Comparison of ENCODE assay signal across 24 cellular contexts in genomic region chr19:40941481-40942219, GRCh38. TPM values are rescaled to one million over a fixed set of nuclear protein-coding genes. Genes with fewer than 3 reads are reported as not detected.
A peak's percentile ranks its signal among the peaks of the same experiment; 100 is the strongest.
DNase-seq lines count a peak whose midpoint lies in the region; ATAC-seq, FAIRE-seq and TF ChIP-seq lines count a peak whose summit lies in the region.
"Had no signal": no experiment of that assay in that cellular context is flagged by ENCODE, and none has a peak within 500 bp of the region (broad histone marks: within the 10 kb centered on the region; RNA-seq: fewer than 3 reads in every experiment).

No MANE protein-coding gene starts in this region.

- H3K9ac ChIP-seq in K562 (ENCODE audit: insufficient read depth in 1 of 2, low read depth in 2 of 2, low read length in 2 of 2) (no peak overlapping the region), HepG2 (ENCODE audit: insufficient read depth, low read depth, low read length) (no peak overlapping the region)

- intact Hi-C loops in K562 (cut with micrococcal nuclease) = no loop called here
- intact Hi-C loops in lower lobe of right lung (cut with DNase I) = no loop called here
- intact Hi-C loops in HepG2 (cut with micrococcal nuclease; ENCODE audit: unreplicated experiment) = no loop called here

- H3K36me3 ChIP-seq in HEK293 (ENCODE audit: control insufficient read depth in 2 of 2, insufficient read depth in 1 of 2, low read length in 2 of 2) = no peaks in the 10 kb centered on the region
- H3K36me3 ChIP-seq in K562 (ENCODE audit: control insufficient read depth, insufficient read depth, low read length) = no peaks in the 10 kb centered on the region
- H3K36me3 ChIP-seq in lower lobe of right lung = peaks cover 28% of the 10 kb centered on the region
- H3K36me3 ChIP-seq in HepG2 (replicated peaks in 1 of 2; ENCODE audit: control insufficient read depth in 1 of 2, insufficient read depth in 2 of 2, low read length in 2 of 2) = no peaks in the 10 kb centered on the region
- H3K36me3 ChIP-seq: BE2C had no signal

- POLR2A ChIA-PET in A549 (lab: Yijun Ruan, JAX) (no interaction called here), HEK293 (lab: Yijun Ruan, JAX) (no interaction called here), K562 (lab: Yijun Ruan, JAX) (interaction anchor here (1.0 kb wide), 1 partner anchor 9 kb away, joined by 4 read pairs; no protein-coding TSS in a partner anchor), HepG2 (lab: Yijun Ruan, JAX) (no interaction called here)

- no peaks in the 10 kb centered on the region; a peak in 3 of 5 replicates for H3K27me3 ChIP-seq in K562 (ENCODE audit: control insufficient read depth in 2 of 2, insufficient read depth in 2 of 2, low read length in 2 of 2)
- H3K27me3 ChIP-seq in lower lobe of right lung (ENCODE audit: low read depth) = no peaks in the 10 kb centered on the region
- peaks cover 1 to 35% of the 10 kb centered on the region in 2 experiments; a peak in 4 of 5 replicates for H3K27me3 ChIP-seq in HepG2 (ENCODE audit: control insufficient read depth in 1 of 2, insufficient read depth in 2 of 2, low read length in 2 of 2)

- H3K4me3 ChIP-seq in A549 (no peak overlapping the region), HEK293 (ENCODE audit: low read depth, low read length) (no peak overlapping the region), K562 (no peak overlapping the region), lower lobe of right lung (no peak overlapping the region), HepG2 (replicated peaks in 1 of 3; ENCODE audit: insufficient read depth in 1 of 3, low read depth in 2 of 3, low read length in 3 of 3) (no peak overlapping the region)
- H3K4me3 ChIP-seq: GM12878 had no signal

- no peak for FAIRE-seq in A549 (lab: Jason Lieb, UNC)
- no peak for FAIRE-seq in K562 (lab: Jason Lieb, UNC)
- FAIRE-seq in HepG2 (lab: Jason Lieb, UNC) = no peak
- FAIRE-seq: GM12878 had no signal

- H3K4me1 ChIP-seq in A549 (peaks cover 10% of the 10 kb centered on the region; the same call in 2 of the 3 replicates), HEK293 (ENCODE audit: control insufficient read depth, insufficient read depth, low read length) (no peaks in the 10 kb centered on the region), K562 (replicated peaks in 1 of 2; ENCODE audit: control insufficient read depth in 2 of 2, insufficient read depth in 2 of 2, low read length in 2 of 2) (peaks cover 0 to 6% of the 10 kb centered on the region in 2 experiments; a peak in 1 of 5 replicates), lower lobe of right lung (no peaks in the 10 kb centered on the region), HepG2 (ENCODE audit: insufficient read depth, low read length) (no peaks in the 10 kb centered on the region)
- H3K4me1 ChIP-seq: BE2C had no signal

- TF ChIP-seq RAD21 in A549 (conservative IDR thresholded peaks at IDR 0.05 in 1 of 2, IDR thresholded peaks at IDR 0.05 in 1 of 2) = no peak
- TF ChIP-seq RAD21 in K562 (CRISPR knock-in tag; conservative IDR thresholded peaks at IDR 0.05 in 1 of 2, IDR thresholded peaks at IDR 0.05 in 1 of 2) = no peak
- no peak for TF ChIP-seq RAD21 in HepG2 (CRISPR knock-in tag; IDR thresholded peaks at IDR 0.05)

- H3K27ac ChIP-seq in A549 (no peak overlapping the region), HEK293 (ENCODE audit: extremely low read depth, low read depth, low read length) (no peak overlapping the region), K562 (ENCODE audit: extremely low read depth, low read depth, low read length) (no peak overlapping the region), lower lobe of right lung (no peak overlapping the region), HepG2 (ENCODE audit: extremely low read length, insufficient read depth, low read length) (no peak overlapping the region)

- no peaks in the 10 kb centered on the region for H3K9me1 ChIP-seq in K562 (ENCODE audit: control insufficient read depth, insufficient read depth, low read length)

- DNase-seq in A549 (ENCODE audit: low read depth in 1 of 2, low spot score in 1 of 2) (no peak), K562 (ENCODE audit: extremely low read depth in 1 of 4, low spot score in 3 of 4) (no peak), lower lobe of right lung (no peak), pons (ENCODE audit: low spot score) (no peak), HepG2 (ENCODE audit: low spot score) (no peak)
- DNase-seq: 8988T; ACHN; BE2C; C1 segment of cervical spinal cord; CD4-positive, CD25-positive, alpha-beta regulatory T cell; CD8-positive, alpha-beta memory T cell; COR-L47; DMS 273 treated with DMSO at 0.1 percent for 48 hours; DMS53; DND-41; EL; GOT3; H7 had no signal

- TF ChIP-seq POLR2A in A549 (IDR thresholded peaks at IDR 0.05; ENCODE audit: low read length) (no peak), K562 (conservative IDR thresholded peaks at IDR 0.05) (no peak), HepG2 (IDR thresholded peaks at IDR 0.05; ENCODE audit: insufficient read depth in 1 of 2, low read depth in 2 of 2, low read length in 2 of 2) (no peak)

- H3K79me2 ChIP-seq in K562 (ENCODE audit: control insufficient read depth, insufficient read depth, low read length) (no peaks in the 10 kb centered on the region), HepG2 (ENCODE audit: insufficient read depth, low read length) (no peaks in the 10 kb centered on the region)

- ATAC-seq in A549 = peak; percentile 28 to 46; a peak in 5 of 6 replicates
- peak; percentile 46 for ATAC-seq in K562
- peak; percentile 16 to 37 for ATAC-seq in lower lobe of right lung
- no peak for ATAC-seq in HG03521 (IDR thresholded peaks at IDR 0.05; ENCODE audit: unreplicated experiment)
- no peak for ATAC-seq in GM21390 (IDR thresholded peaks at IDR 0.05; ENCODE audit: unreplicated experiment)
- ATAC-seq in HepG2 = no peak
- ATAC-seq: GM12878, HCT116 had no signal

- in situ Hi-C loops in K562 (cut with MboI) (no loop called here), HepG2 (cut with HindIII; ENCODE audit: extremely low pct_ligation_motif_present, low pct_unique_long_range_greater_than_20kb) (no loop called here)

- peaks cover 15% of the 10 kb centered on the region; the same call in 1 of the 3 replicates for H3K9me3 ChIP-seq in A549
- H3K9me3 ChIP-seq in HEK293 (ENCODE audit: control insufficient read depth, insufficient read depth, low read depth, low read length) = peaks cover 4% of the 10 kb centered on the region
- no peaks in the 10 kb centered on the region for H3K9me3 ChIP-seq in K562 (replicated peaks; ENCODE audit: control insufficient read depth, insufficient read depth, low read depth, low read length)
- no peaks in the 10 kb centered on the region for H3K9me3 ChIP-seq in lower lobe of right lung
- H3K9me3 ChIP-seq in HepG2 (ENCODE audit: low read length) = no peaks in the 10 kb centered on the region
- H3K9me3 ChIP-seq: BE2C had no signal

- H2AFZ ChIP-seq in K562 (ENCODE audit: low read depth, low read length) (no peak overlapping the region), HepG2 (ENCODE audit: low read length) (no peak overlapping the region)

- TF ChIP-seq EP300 in A549 (IDR thresholded peaks at IDR 0.05) (no peak), K562 (IDR thresholded peaks at IDR 0.05; ENCODE audit: low read length) (no peak), HepG2 (IDR thresholded peaks at IDR 0.05; ENCODE audit: low read depth in 2 of 2, low read length in 2 of 2) (no peak), HepG2 (CRISPR knock-in tag; IDR thresholded peaks at IDR 0.05; ENCODE audit: borderline replicate concordance) (no peak)

- no peak for TF ChIP-seq CTCF in A549 (IDR thresholded peaks at IDR 0.05)
- TF ChIP-seq CTCF in HEK293 (tag by site-specific recombination; IDR thresholded peaks at IDR 0.05) = no peak
- TF ChIP-seq CTCF in K562 (IDR thresholded peaks at IDR 0.05 in 2 of 3, conservative IDR thresholded peaks at IDR 0.05 in 1 of 3; ENCODE audit: insufficient read depth in 2 of 3, low read depth in 1 of 3, low read length in 3 of 3) = no peak
- TF ChIP-seq CTCF in lower lobe of right lung (IDR thresholded peaks at IDR 0.05) = no peak
- TF ChIP-seq CTCF in HepG2 (CRISPR knock-in tag; IDR thresholded peaks at IDR 0.05) = no peak

- no peaks in the 10 kb centered on the region for H4K20me1 ChIP-seq in K562 (replicated peaks; ENCODE audit: control insufficient read depth, insufficient read depth, low read length)
- no peaks in the 10 kb centered on the region for H4K20me1 ChIP-seq in HepG2 (ENCODE audit: insufficient read depth, low read length)

- BruUV-seq in K562 (replicated peaks; lab: Mats Ljungman, UMichigan) (no TSS peak), HepG2 (replicated peaks; lab: Mats Ljungman, UMichigan) (no TSS peak)

- CTCF ChIA-PET in A549 (lab: Yijun Ruan, JAX) = interaction anchor here (0.6 to 1.2 kb wide), 3 partner anchors 33 to 731 kb away, joined by 3 read pairs; no protein-coding TSS in a partner anchor
- CTCF ChIA-PET in HEK293 (lab: Yijun Ruan, JAX) = interaction anchor here (0.6 to 1.4 kb wide), 3 partner anchors 8 to 552 kb away, joined by 3 to 7 read pairs (median 3); no protein-coding TSS in a partner anchor
- CTCF ChIA-PET in K562 (lab: Yijun Ruan, JAX; ENCODE audit: low intra/inter-chr PET ratio) = no interaction called here
- CTCF ChIA-PET in HepG2 (lab: Yijun Ruan, JAX; ENCODE audit: low intra/inter-chr PET ratio, low total read pairs) = no interaction called here

- WGBS in A549 (ENCODE audit: missing lambda C conversion rate) = 79% methylated on average over 9 of the region's 9 CpGs
- 0% methylated on average over 7 of the region's 9 CpGs for WGBS in K562 (ENCODE audit: insufficient coverage, low coverage, missing lambda C conversion rate)
- 32% methylated on average over 6 of the region's 9 CpGs for WGBS in HepG2 (ENCODE audit: low lambda C conversion rate)

- no peak overlapping the region for H3K4me2 ChIP-seq in A549
- 0 out of 2 replicates have a peak overlapping the region, but pooled peaks have one; percentile 7 for H3K4me2 ChIP-seq in K562 (ENCODE audit: insufficient read depth, low read length)
- H3K4me2 ChIP-seq in HepG2 (ENCODE audit: low read depth, low read length) = no peak overlapping the region

RNA-seq across cellular contexts. Expression of gene CYP2B6, which starts 49.4 kb away (rescaled TPM):
- 0.04 TPM in 1 of 2 replicates, not detected in the other for polyA plus RNA-seq in A549 (2011; rRNA removed)
- polyA plus RNA-seq in A549 (2012; cell fraction: cytosol; rRNA removed) = not detected in 2 replicates
- polyA plus RNA-seq in A549 (2012; cell fraction: nucleus; rRNA removed) = not detected in 2 replicates
- polyA plus RNA-seq in A549 (2017; fragmentation: RNase III; extraction: RNeasy Plus Mini Kit Qiagen cat#74134 plus additional on column Dnase treatment) = not detected in 3 replicates
- 0.19 and 0.21 TPM in 2 replicates for polyA minus RNA-seq in A549 (2011; rRNA and poly(A)+ RNA removed)
- total RNA-seq in K562 (2011; cell fraction: chromatin; rRNA removed; ENCODE audit: low replicate concordance) = not detected in 2 replicates
- total RNA-seq in K562 (2011; cell fraction: nucleolus; rRNA removed) = not detected in 2 replicates
- not detected in 2 replicates for total RNA-seq in K562 (2011; cell fraction: nucleoplasm; rRNA removed)
- not detected in 2 replicates for total RNA-seq in K562 (2014; rRNA removed)
- not detected in 2 replicates for total RNA-seq in K562 (2014; rRNA removed; fragmentation: Illumina TruSeq; extraction: Trizol)
- not detected in 2 replicates for total RNA-seq in K562 (2015; rRNA removed; fragmentation: Illumina TruSeq; extraction: Trizol)
- total RNA-seq in K562 (2021) = 0.04 and 0.20 TPM in 2 replicates
- not detected in 2 replicates for polyA plus RNA-seq in K562 (2011; rRNA removed)
- not detected in 2 replicates for polyA plus RNA-seq in K562 (2011; cell fraction: cytosol; rRNA removed)
- polyA plus RNA-seq in K562 (2011; cell fraction: nucleus; rRNA removed) = not detected in 2 replicates
- polyA plus RNA-seq in K562 (2012) = not detected in 2 replicates
- polyA plus RNA-seq in K562 (2014; fragmentation: Illumina TruSeq; extraction: Trizol) = not detected in 2 replicates
- not detected for polyA plus RNA-seq in K562 (2014; fragmentation: Nextera tagmentation; extraction: Ambion mirVana)
- polyA plus RNA-seq in K562 (2014; rRNA removed) = not detected in 2 replicates
- not detected in 2 replicates for polyA minus RNA-seq in K562 (2011; rRNA and poly(A)+ RNA removed)
- not detected in 2 replicates for polyA minus RNA-seq in K562 (2011; cell fraction: cytosol; rRNA and poly(A)+ RNA removed)
- not detected in 2 replicates for polyA minus RNA-seq in K562 (2011; cell fraction: nucleus; rRNA and poly(A)+ RNA removed)
- total RNA-seq in lower lobe of right lung = 1.9 TPM
- not detected in 2 replicates for total RNA-seq in HepG2 (2016; rRNA removed; fragmentation: Illumina TruSeq; extraction: Trizol)
- total RNA-seq in HepG2 (2016; cell fraction: cytosol; rRNA removed; fragmentation: Illumina TruSeq; extraction: Trizol; ENCODE audit: low read depth) = not detected in 2 replicates
- not detected in 2 replicates for total RNA-seq in HepG2 (2016; cell fraction: insoluble cytoplasmic fraction; rRNA removed; fragmentation: Illumina TruSeq; extraction: Trizol)
- not detected in 2 replicates for total RNA-seq in HepG2 (2016; cell fraction: membrane; rRNA removed; fragmentation: Illumina TruSeq; extraction: Trizol)
- total RNA-seq in HepG2 (2016; cell fraction: nucleus; rRNA removed; fragmentation: Illumina TruSeq; extraction: Trizol) = not detected in 2 replicates
- polyA plus RNA-seq in HepG2 (2011; rRNA removed) = 0.09 TPM in 2 replicates
- polyA plus RNA-seq in HepG2 (2011; cell fraction: cytosol; rRNA removed) = 0.07 and 0.08 TPM in 2 replicates
- 0.10 and 0.12 TPM in 2 replicates for polyA plus RNA-seq in HepG2 (2011; cell fraction: nucleus; rRNA removed)
- polyA plus RNA-seq in HepG2 (2012) = not detected in 2 replicates
- polyA plus RNA-seq in HepG2 (2016; cell fraction: cytosol; fragmentation: Illumina TruSeq; extraction: Trizol; ENCODE audit: low read depth) = not detected in 2 replicates
- not detected in 2 replicates for polyA plus RNA-seq in HepG2 (2016; cell fraction: insoluble cytoplasmic fraction; fragmentation: Illumina TruSeq; extraction: Trizol; ENCODE audit: low read depth)
- polyA plus RNA-seq in HepG2 (2016; cell fraction: membrane; fragmentation: Illumina TruSeq; extraction: Trizol; ENCODE audit: low read depth) = not detected in 2 replicates
- not detected in 2 replicates for polyA plus RNA-seq in HepG2 (2016; cell fraction: nucleus; fragmentation: Illumina TruSeq; extraction: Trizol; ENCODE audit: insufficient read depth, low read depth)
- 0.26 TPM in 1 of 2 replicates, not detected in the other for polyA minus RNA-seq in HepG2 (2011; rRNA and poly(A)+ RNA removed; ENCODE audit: low replicate concordance)
- polyA minus RNA-seq in HepG2 (2011; cell fraction: cytosol; rRNA and poly(A)+ RNA removed) = not detected in 2 replicates
- not detected in 2 replicates for polyA minus RNA-seq in HepG2 (2011; cell fraction: nucleus; rRNA and poly(A)+ RNA removed)
- total RNA-seq: CD4-positive, CD25-positive, alpha-beta regulatory T cell; CD8-positive, alpha-beta memory T cell; G401 had no signal
- polyA plus RNA-seq: CD8-positive, alpha-beta memory T cell had no signal

RNA-seq across cellular contexts. Expression of gene CYP2A7, which starts 59.6 kb away (rescaled TPM):
- not detected in 2 replicates for polyA plus RNA-seq in A549 (2011; rRNA removed)
- not detected in 2 replicates for polyA plus RNA-seq in A549 (2012; cell fraction: cytosol; rRNA removed)
- polyA plus RNA-seq in A549 (2012; cell fraction: nucleus; rRNA removed) = not detected in 2 replicates
- not detected in 3 replicates for polyA plus RNA-seq in A549 (2017; fragmentation: RNase III; extraction: RNeasy Plus Mini Kit Qiagen cat#74134 plus additional on column Dnase treatment)
- polyA minus RNA-seq in A549 (2011; rRNA and poly(A)+ RNA removed) = not detected in 2 replicates
- total RNA-seq in K562 (2011; cell fraction: chromatin; rRNA removed; ENCODE audit: low replicate concordance) = not detected in 2 replicates
- total RNA-seq in K562 (2011; cell fraction: nucleolus; rRNA removed) = not detected in 2 replicates
- total RNA-seq in K562 (2011; cell fraction: nucleoplasm; rRNA removed) = not detected in 2 replicates
- not detected in 2 replicates for total RNA-seq in K562 (2014; rRNA removed)
- total RNA-seq in K562 (2014; rRNA removed; fragmentation: Illumina TruSeq; extraction: Trizol) = not detected in 2 replicates
- total RNA-seq in K562 (2015; rRNA removed; fragmentation: Illumina TruSeq; extraction: Trizol) = not detected in 2 replicates
- total RNA-seq in K562 (2021) = 0.22 TPM in 1 of 2 replicates, not detected in the other
- polyA plus RNA-seq in K562 (2011; rRNA removed) = not detected in 2 replicates
- not detected in 2 replicates for polyA plus RNA-seq in K562 (2011; cell fraction: cytosol; rRNA removed)
- not detected in 2 replicates for polyA plus RNA-seq in K562 (2011; cell fraction: nucleus; rRNA removed)
- not detected in 2 replicates for polyA plus RNA-seq in K562 (2012)
- not detected in 2 replicates for polyA plus RNA-seq in K562 (2014; fragmentation: Illumina TruSeq; extraction: Trizol)
- polyA plus RNA-seq in K562 (2014; fragmentation: Nextera tagmentation; extraction: Ambion mirVana) = not detected
- polyA plus RNA-seq in K562 (2014; rRNA removed) = not detected in 2 replicates
- polyA minus RNA-seq in K562 (2011; rRNA and poly(A)+ RNA removed) = not detected in 2 replicates
- not detected in 2 replicates for polyA minus RNA-seq in K562 (2011; cell fraction: cytosol; rRNA and poly(A)+ RNA removed)
- polyA minus RNA-seq in K562 (2011; cell fraction: nucleus; rRNA and poly(A)+ RNA removed) = not detected in 2 replicates
- 0.68 TPM for total RNA-seq in lower lobe of right lung
- total RNA-seq in HepG2 (2016; rRNA removed; fragmentation: Illumina TruSeq; extraction: Trizol) = not detected in 2 replicates
- total RNA-seq in HepG2 (2016; cell fraction: cytosol; rRNA removed; fragmentation: Illumina TruSeq; extraction: Trizol; ENCODE audit: low read depth) = not detected in 2 replicates
- total RNA-seq in HepG2 (2016; cell fraction: insoluble cytoplasmic fraction; rRNA removed; fragmentation: Illumina TruSeq; extraction: Trizol) = not detected in 2 replicates
- not detected in 2 replicates for total RNA-seq in HepG2 (2016; cell fraction: membrane; rRNA removed; fragmentation: Illumina TruSeq; extraction: Trizol)
- not detected in 2 replicates for total RNA-seq in HepG2 (2016; cell fraction: nucleus; rRNA removed; fragmentation: Illumina TruSeq; extraction: Trizol)
- polyA plus RNA-seq in HepG2 (2011; rRNA removed) = not detected in 2 replicates
- polyA plus RNA-seq in HepG2 (2011; cell fraction: cytosol; rRNA removed) = not detected in 2 replicates
- not detected in 2 replicates for polyA plus RNA-seq in HepG2 (2011; cell fraction: nucleus; rRNA removed)
- polyA plus RNA-seq in HepG2 (2012) = not detected in 2 replicates
- not detected in 2 replicates for polyA plus RNA-seq in HepG2 (2016; cell fraction: cytosol; fragmentation: Illumina TruSeq; extraction: Trizol; ENCODE audit: low read depth)
- not detected in 2 replicates for polyA plus RNA-seq in HepG2 (2016; cell fraction: insoluble cytoplasmic fraction; fragmentation: Illumina TruSeq; extraction: Trizol; ENCODE audit: low read depth)
- polyA plus RNA-seq in HepG2 (2016; cell fraction: membrane; fragmentation: Illumina TruSeq; extraction: Trizol; ENCODE audit: low read depth) = not detected in 2 replicates
- not detected in 2 replicates for polyA plus RNA-seq in HepG2 (2016; cell fraction: nucleus; fragmentation: Illumina TruSeq; extraction: Trizol; ENCODE audit: insufficient read depth, low read depth)
- not detected in 2 replicates for polyA minus RNA-seq in HepG2 (2011; rRNA and poly(A)+ RNA removed; ENCODE audit: low replicate concordance)
- polyA minus RNA-seq in HepG2 (2011; cell fraction: cytosol; rRNA and poly(A)+ RNA removed) = not detected in 2 replicates
- not detected in 2 replicates for polyA minus RNA-seq in HepG2 (2011; cell fraction: nucleus; rRNA and poly(A)+ RNA removed)
- total RNA-seq: CD4-positive, CD25-positive, alpha-beta regulatory T cell; CD8-positive, alpha-beta memory T cell; G401; GM12878; H7 had no signal
- polyA plus RNA-seq: CD4-positive, CD25-positive, alpha-beta regulatory T cell; CD8-positive, alpha-beta memory T cell; GM12878 had no signal

Comparison
In these comparisons a context has a peak if more than half of its experiments do, and no peak if none do; other contexts are left out.
1. ATAC-seq: peak in A549 (2 of 2), K562 (single experiment) and lower lobe of right lung (2 of 2); none in HG03521 (single experiment), GM21390 (single experiment) and HepG2 (single experiment).
2. CTCF ChIA-PET loops: an anchor here in A549 (0.6 to 1.2 kb wide) and HEK293 (0.6 to 1.4 kb wide); none called in K562 and HepG2.